In genomic region chr6:30647802-30648460, GRCh38 we compare ENCODE assay signal across 8 cellular contexts. TPM values are rescaled to one million over a fixed set of nuclear protein-coding genes. Genes with fewer than 3 reads are reported as not detected.
A peak's percentile ranks its signal among the peaks of the same experiment; 100 is the strongest.
DNase-seq lines count a peak whose midpoint lies in the region; ATAC-seq and TF ChIP-seq lines count a peak whose summit lies in the region.

No MANE protein-coding gene starts in this region.

- peaks cover 57% of the 10 kb centered on the region for H3K36me3 ChIP-seq in NT2/D1 (ENCODE audit: insufficient read depth, insufficient read length, low read length)
- H3K36me3 ChIP-seq in mucosa of descending colon (ENCODE audit: low read depth) = no peaks in the 10 kb centered on the region

- H3K4me3 ChIP-seq in NT2/D1 (ENCODE audit: insufficient read length, low read depth) (peak overlapping the region; percentile 83), dorsolateral prefrontal cortex (peak overlapping the region; percentile 58 to 100 (median 94)), mucosa of descending colon (peak overlapping the region; percentile 94)

- TF ChIP-seq CTCF in dorsolateral prefrontal cortex (IDR thresholded peaks at IDR 0.05 in 54 of 56, conservative IDR thresholded peaks at IDR 0.05 in 2 of 56; ENCODE audit: low read depth in 1 of 56, partially characterized antibody in 56 of 56) (peak in 1 of 56 donors; percentile 3), mucosa of descending colon (IDR thresholded peaks at IDR 0.05) (no peak)

- peak; percentile 60 to 63 for DNase-seq in stimulated activated CD4-positive, alpha-beta T cell treated with anti-CD3 and anti-CD28 coated beads, Interleukin-15, amount 100 ng/mL, for 48 hours (ENCODE audit: low read depth in 2 of 2)
- DNase-seq in stimulated activated CD4-positive, alpha-beta T cell treated with anti-CD3 and anti-CD28 coated beads, Interleukin-15, amount 100 ng/mL, for 24 hours = no peak
- DNase-seq in NT2/D1 (ENCODE audit: low read depth, low spot score) = no peak
- peak in 2 of 10 donors; percentile 37 to 62 for DNase-seq in dorsolateral prefrontal cortex
- no peak for DNase-seq in mucosa of descending colon

- intact Hi-C loops in dorsolateral prefrontal cortex (cut with DNase I) (loop anchor here in 1 of 2 donors (2.0 kb wide), 2 partner anchors 25 to 31 kb away; partner anchors contain the start of genes DHX16, MRPS18B and PPP1R10), mucosa of descending colon (cut with DNase I, micrococcal nuclease) (no loop called here)

- H3K4me1 ChIP-seq in NT2/D1 (ENCODE audit: insufficient read depth, insufficient read length) = no peaks in the 10 kb centered on the region
- H3K4me1 ChIP-seq in mucosa of descending colon (ENCODE audit: low read depth) = peaks cover 13% of the 10 kb centered on the region

- H3K27me3 ChIP-seq in NT2/D1 (ENCODE audit: insufficient read depth, insufficient read length) = no peaks in the 10 kb centered on the region
- H3K27me3 ChIP-seq in dorsolateral prefrontal cortex = no peaks in the 10 kb centered on the region

- H3K27ac ChIP-seq in dorsolateral prefrontal cortex = peak overlapping the region; percentile 58 to 99 (median 96)

- ATAC-seq in mucosa of descending colon (peak; percentile 44), GM21529 (IDR thresholded peaks at IDR 0.05; ENCODE audit: unreplicated experiment) (no peak), GM19035 (IDR thresholded peaks at IDR 0.05; ENCODE audit: unreplicated experiment) (no peak), HG02938 (IDR thresholded peaks at IDR 0.05; ENCODE audit: unreplicated experiment) (no peak)

- H3K9ac ChIP-seq in NT2/D1 (ENCODE audit: insufficient read length, low read depth) = peak overlapping the region; percentile 95

- H3K9me3 ChIP-seq in NT2/D1 (ENCODE audit: insufficient read depth, low read length) = no peaks in the 10 kb centered on the region
- H3K9me3 ChIP-seq in mucosa of descending colon = no peaks in the 10 kb centered on the region

RNA-seq across cellular contexts. Expression of gene C6orf136, which starts 1.0 kb away (rescaled TPM):
- total RNA-seq in dorsolateral prefrontal cortex (100 to 1,000 TPM in 1 of 120 experiments, 10 to 100 TPM in 119; 30.6 to 105 (median 61.8) TPM), mucosa of descending colon (10 to 100 TPM; 46.5 to 88.8 (median 61.8) TPM)

RNA-seq across cellular contexts. Expression of gene ATAT1, which starts 21.3 kb away (rescaled TPM):
- total RNA-seq in dorsolateral prefrontal cortex (10 to 100 TPM; 24.7 to 47.2 (median 35.8) TPM), mucosa of descending colon (10 to 100 TPM; 10.6 to 18.4 (median 12.7) TPM)

RNA-seq across cellular contexts. Expression of gene DHX16, which starts 24.9 kb away (rescaled TPM):
- total RNA-seq in dorsolateral prefrontal cortex (10 to 100 TPM; 15.0 to 28.6 (median 22.7) TPM), mucosa of descending colon (10 to 100 TPM; 31.0 to 36.2 (median 36.0) TPM)

RNA-seq across cellular contexts. Expression of gene MRPS18B, which starts 30.3 kb away (rescaled TPM):
- total RNA-seq in dorsolateral prefrontal cortex (10 to 100 TPM; 25.2 to 53.5 (median 36.4) TPM), mucosa of descending colon (10 to 100 TPM; 38.2 to 63.7 (median 51.1) TPM)

RNA-seq across cellular contexts. Expression of gene PPP1R10, which starts 30.9 kb away (rescaled TPM):
- 100 to 1,000 TPM in 1 of 120 experiments, 10 to 100 TPM in 119; 42.2 to 100 (median 68.4) TPM for total RNA-seq in dorsolateral prefrontal cortex
- 10 to 100 TPM; 68.5 to 80.3 (median 79.2) TPM for total RNA-seq in mucosa of descending colon

Comparison
In these comparisons a context has a peak if more than half of its experiments do, and no peak if none do; other contexts are left out.
1. DNase-seq: peak in stimulated activated CD4-positive, alpha-beta T cell treated with anti-CD3 and anti-CD28 coated beads, Interleukin-15, amount 100 ng/mL, for 48 hours (2 of 2); none in stimulated activated CD4-positive, alpha-beta T cell treated with anti-CD3 and anti-CD28 coated beads, Interleukin-15, amount 100 ng/mL, for 24 hours (single experiment), NT2/D1 (single experiment) and mucosa of descending colon (0 of 3).
2. Peak in every context shown above with its lines, with median percentiles within 50 percentile points of each other: H3K4me3 ChIP-seq.